ENCODE assay signal across 1 cellular context in genomic region chr12:6083606-6084005, GRCh38.
TF ChIP-seq lines count a peak whose summit lies in the region.

No MANE protein-coding gene starts in this region.

TF ChIP-seq in GM23338, 12 proteins besides CTCF, POLR2A, EP300 and RAD21 (continued from another document):
- no peak for TF ChIP-seq ZNF462 (CRISPR knock-in tag; IDR thresholded peaks at IDR 0.05)
- no peak for TF ChIP-seq EZH2 (IDR thresholded peaks at IDR 0.05; ENCODE audit: low read depth, unreplicated experiment)
- no peak for TF ChIP-seq STAT1 (IDR thresholded peaks at IDR 0.05; ENCODE audit: unreplicated experiment)
- no peak for TF ChIP-seq REST (IDR thresholded peaks at IDR 0.05; ENCODE audit: unreplicated experiment)
- TF ChIP-seq NANOG (IDR thresholded peaks at IDR 0.05; ENCODE audit: borderline replicate concordance): no peak
- TF ChIP-seq ZNF331 (CRISPR knock-in tag; IDR thresholded peaks at IDR 0.05; ENCODE audit: low read depth): no peak
- TF ChIP-seq EZH2phosphoT487 (IDR thresholded peaks at IDR 0.05; ENCODE audit: unreplicated experiment): no peak
- no peak for TF ChIP-seq ETS1 (IDR thresholded peaks at IDR 0.05)
- TF ChIP-seq ZNF114 (CRISPR knock-in tag; IDR thresholded peaks at IDR 0.05): no peak
